ENCODE assay signal across 2 cellular contexts in the genomic region with DNA sequence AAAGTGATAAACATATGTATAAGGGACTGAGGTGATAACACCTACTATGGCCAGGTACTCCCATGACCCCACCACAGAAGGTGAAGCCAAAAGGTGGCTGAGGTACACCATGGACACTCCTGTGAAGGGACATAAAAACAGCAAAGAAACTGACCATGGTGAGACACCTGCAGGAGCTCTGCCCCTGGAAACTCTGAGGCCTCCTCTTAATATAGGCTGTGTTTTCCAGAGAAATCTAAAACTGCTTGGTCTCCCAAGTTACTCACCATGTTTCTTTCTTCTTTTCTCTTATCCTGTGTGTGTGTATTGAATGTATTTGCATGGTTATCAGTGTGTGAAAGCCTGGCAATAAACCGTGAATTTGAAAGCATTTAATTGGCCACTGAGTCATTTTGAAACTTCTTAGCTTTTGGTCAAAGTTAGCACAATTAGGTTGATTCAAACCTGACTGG.
TF ChIP-seq lines count a peak whose summit lies in the region.

No MANE protein-coding gene starts in this region.

TF ChIP-seq in GM12878, 131 proteins besides CTCF, POLR2A, EP300 and RAD21 (continued from another document and continues in another):
- TF ChIP-seq NKRF (conservative IDR thresholded peaks at IDR 0.05) (no peak; the same call in 1 of the 2 replicates), JUND (IDR thresholded peaks at IDR 0.05; ENCODE audit: low read depth, low read length) (peak; percentile 94), BHLHE40 (IDR thresholded peaks at IDR 0.05; ENCODE audit: borderline replicate concordance in 1 of 2, low read depth in 2 of 2, low read length in 1 of 2) (peak; percentile 58 to 74; a peak in 3 of 4 replicates), TCF7 (IDR thresholded peaks at IDR 0.05; ENCODE audit: borderline replicate concordance) (no peak), HSF1 (IDR thresholded peaks at IDR 0.05; ENCODE audit: low read depth, low read length) (no peak), ASH2L (IDR thresholded peaks at IDR 0.05; ENCODE audit: borderline replicate concordance, low read depth) (no peak), SUPT20H (IDR thresholded peaks at IDR 0.05; ENCODE audit: borderline replicate concordance, control insufficient read depth, low read depth, low read length) (no peak), NBN (IDR thresholded peaks at IDR 0.05) (peak; percentile 86), RFX5 (IDR thresholded peaks at IDR 0.05; ENCODE audit: low read depth, low read length) (no peak), BCL11A (IDR thresholded peaks at IDR 0.05; ENCODE audit: low read depth, low read length) (peak; percentile 99), SMAD1 (IDR thresholded peaks at IDR 0.05; ENCODE audit: low read depth, partially characterized antibody) (no peak), ZNF622 (IDR thresholded peaks at IDR 0.05) (no peak), LARP7 (IDR thresholded peaks at IDR 0.05) (no peak)
- TF ChIP-seq, protein P1, sequence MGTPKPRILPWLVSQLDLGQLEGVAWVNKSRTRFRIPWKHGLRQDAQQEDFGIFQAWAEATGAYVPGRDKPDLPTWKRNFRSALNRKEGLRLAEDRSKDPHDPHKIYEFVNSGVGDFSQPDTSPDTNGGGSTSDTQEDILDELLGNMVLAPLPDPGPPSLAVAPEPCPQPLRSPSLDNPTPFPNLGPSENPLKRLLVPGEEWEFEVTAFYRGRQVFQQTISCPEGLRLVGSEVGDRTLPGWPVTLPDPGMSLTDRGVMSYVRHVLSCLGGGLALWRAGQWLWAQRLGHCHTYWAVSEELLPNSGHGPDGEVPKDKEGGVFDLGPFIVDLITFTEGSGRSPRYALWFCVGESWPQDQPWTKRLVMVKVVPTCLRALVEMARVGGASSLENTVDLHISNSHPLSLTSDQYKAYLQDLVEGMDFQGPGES (IDR thresholded peaks at IDR 0.05), result no peak
- TF ChIP-seq, protein P2, sequence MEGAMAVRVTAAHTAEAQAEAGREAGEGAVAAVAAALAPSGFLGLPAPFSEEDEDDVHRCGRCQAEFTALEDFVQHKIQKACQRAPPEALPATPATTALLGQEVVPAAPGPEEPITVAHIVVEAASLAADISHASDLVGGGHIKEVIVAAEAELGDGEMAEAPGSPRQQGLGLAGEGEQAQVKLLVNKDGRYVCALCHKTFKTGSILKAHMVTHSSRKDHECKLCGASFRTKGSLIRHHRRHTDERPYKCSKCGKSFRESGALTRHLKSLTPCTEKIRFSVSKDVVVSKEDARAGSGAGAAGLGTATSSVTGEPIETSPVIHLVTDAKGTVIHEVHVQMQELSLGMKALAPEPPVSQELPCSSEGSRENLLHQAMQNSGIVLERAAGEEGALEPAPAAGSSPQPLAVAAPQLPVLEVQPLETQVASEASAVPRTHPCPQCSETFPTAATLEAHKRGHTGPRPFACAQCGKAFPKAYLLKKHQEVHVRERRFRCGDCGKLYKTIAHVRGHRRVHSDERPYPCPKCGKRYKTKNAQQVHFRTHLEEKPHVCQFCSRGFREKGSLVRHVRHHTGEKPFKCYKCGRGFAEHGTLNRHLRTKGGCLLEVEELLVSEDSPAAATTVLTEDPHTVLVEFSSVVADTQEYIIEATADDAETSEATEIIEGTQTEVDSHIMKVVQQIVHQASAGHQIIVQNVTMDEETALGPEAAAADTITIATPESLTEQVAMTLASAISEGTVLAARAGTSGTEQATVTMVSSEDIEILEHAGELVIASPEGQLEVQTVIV (IDR thresholded peaks at IDR 0.05; ENCODE audit: borderline replicate concordance, partially characterized antibody), result no peak
- TF ChIP-seq, protein P3, sequence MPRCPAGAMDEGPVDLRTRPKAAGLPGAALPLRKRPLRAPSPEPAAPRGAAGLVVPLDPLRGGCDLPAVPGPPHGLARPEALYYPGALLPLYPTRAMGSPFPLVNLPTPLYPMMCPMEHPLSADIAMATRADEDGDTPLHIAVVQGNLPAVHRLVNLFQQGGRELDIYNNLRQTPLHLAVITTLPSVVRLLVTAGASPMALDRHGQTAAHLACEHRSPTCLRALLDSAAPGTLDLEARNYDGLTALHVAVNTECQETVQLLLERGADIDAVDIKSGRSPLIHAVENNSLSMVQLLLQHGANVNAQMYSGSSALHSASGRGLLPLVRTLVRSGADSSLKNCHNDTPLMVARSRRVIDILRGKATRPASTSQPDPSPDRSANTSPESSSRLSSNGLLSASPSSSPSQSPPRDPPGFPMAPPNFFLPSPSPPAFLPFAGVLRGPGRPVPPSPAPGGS (IDR thresholded peaks at IDR 0.05; ENCODE audit: borderline replicate concordance, insufficient read depth, low read depth, low read length, poor library complexity, severe bottlenecking), result no peak

TF ChIP-seq in HepG2, 621 proteins besides CTCF, POLR2A, EP300 and RAD21 (continued from another document):
- TF ChIP-seq, protein P4, sequence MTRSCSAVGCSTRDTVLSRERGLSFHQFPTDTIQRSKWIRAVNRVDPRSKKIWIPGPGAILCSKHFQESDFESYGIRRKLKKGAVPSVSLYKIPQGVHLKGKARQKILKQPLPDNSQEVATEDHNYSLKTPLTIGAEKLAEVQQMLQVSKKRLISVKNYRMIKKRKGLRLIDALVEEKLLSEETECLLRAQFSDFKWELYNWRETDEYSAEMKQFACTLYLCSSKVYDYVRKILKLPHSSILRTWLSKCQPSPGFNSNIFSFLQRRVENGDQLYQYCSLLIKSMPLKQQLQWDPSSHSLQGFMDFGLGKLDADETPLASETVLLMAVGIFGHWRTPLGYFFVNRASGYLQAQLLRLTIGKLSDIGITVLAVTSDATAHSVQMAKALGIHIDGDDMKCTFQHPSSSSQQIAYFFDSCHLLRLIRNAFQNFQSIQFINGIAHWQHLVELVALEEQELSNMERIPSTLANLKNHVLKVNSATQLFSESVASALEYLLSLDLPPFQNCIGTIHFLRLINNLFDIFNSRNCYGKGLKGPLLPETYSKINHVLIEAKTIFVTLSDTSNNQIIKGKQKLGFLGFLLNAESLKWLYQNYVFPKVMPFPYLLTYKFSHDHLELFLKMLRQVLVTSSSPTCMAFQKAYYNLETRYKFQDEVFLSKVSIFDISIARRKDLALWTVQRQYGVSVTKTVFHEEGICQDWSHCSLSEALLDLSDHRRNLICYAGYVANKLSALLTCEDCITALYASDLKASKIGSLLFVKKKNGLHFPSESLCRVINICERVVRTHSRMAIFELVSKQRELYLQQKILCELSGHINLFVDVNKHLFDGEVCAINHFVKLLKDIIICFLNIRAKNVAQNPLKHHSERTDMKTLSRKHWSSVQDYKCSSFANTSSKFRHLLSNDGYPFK (CRISPR knock-in tag; IDR thresholded peaks at IDR 0.05; ENCODE audit: borderline replicate concordance), result no peak
- TF ChIP-seq, protein P5, sequence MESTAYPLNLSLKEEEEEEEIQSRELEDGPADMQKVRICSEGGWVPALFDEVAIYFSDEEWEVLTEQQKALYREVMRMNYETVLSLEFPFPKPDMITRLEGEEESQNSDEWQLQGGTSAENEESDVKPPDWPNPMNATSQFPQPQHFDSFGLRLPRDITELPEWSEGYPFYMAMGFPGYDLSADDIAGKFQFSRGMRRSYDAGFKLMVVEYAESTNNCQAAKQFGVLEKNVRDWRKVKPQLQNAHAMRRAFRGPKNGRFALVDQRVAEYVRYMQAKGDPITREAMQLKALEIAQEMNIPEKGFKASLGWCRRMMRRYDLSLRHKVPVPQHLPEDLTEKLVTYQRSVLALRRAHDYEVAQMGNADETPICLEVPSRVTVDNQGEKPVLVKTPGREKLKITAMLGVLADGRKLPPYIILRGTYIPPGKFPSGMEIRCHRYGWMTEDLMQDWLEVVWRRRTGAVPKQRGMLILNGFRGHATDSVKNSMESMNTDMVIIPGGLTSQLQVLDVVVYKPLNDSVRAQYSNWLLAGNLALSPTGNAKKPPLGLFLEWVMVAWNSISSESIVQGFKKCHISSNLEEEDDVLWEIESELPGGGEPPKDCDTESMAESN (CRISPR knock-in tag; conservative IDR thresholded peaks at IDR 0.05), result no peak
- TF ChIP-seq YEATS4 (CRISPR knock-in tag; IDR thresholded peaks at IDR 0.05; ENCODE audit: borderline replicate concordance) (no peak), ZNF12 (CRISPR knock-in tag; IDR thresholded peaks at IDR 0.05) (no peak), MEIS2 (CRISPR knock-in tag; IDR thresholded peaks at IDR 0.05) (no peak), RBFOX2 (IDR thresholded peaks at IDR 0.05; ENCODE audit: low read depth, low read length) (no peak), ZNF225 (CRISPR knock-in tag; IDR thresholded peaks at IDR 0.05) (no peak), ZMYM2 (CRISPR knock-in tag; IDR thresholded peaks at IDR 0.05) (no peak), ZNF224 (CRISPR knock-in tag; IDR thresholded peaks at IDR 0.05) (no peak), TFE3 (CRISPR knock-in tag; IDR thresholded peaks at IDR 0.05) (no peak), ATF5 (CRISPR knock-in tag; IDR thresholded peaks at IDR 0.05; ENCODE audit: low read depth) (no peak), TGIF2 (CRISPR knock-in tag; IDR thresholded peaks at IDR 0.05) (no peak), HMGXB4 (CRISPR knock-in tag; IDR thresholded peaks at IDR 0.05; ENCODE audit: borderline replicate concordance in 1 of 2, low read depth in 1 of 2) (no peak)
- TF ChIP-seq, protein P6, sequence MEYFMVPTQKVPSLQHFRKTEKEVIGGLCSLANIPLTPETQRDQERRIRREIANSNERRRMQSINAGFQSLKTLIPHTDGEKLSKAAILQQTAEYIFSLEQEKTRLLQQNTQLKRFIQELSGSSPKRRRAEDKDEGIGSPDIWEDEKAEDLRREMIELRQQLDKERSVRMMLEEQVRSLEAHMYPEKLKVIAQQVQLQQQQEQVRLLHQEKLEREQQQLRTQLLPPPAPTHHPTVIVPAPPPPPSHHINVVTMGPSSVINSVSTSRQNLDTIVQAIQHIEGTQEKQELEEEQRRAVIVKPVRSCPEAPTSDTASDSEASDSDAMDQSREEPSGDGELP (IDR thresholded peaks at IDR 0.05; ENCODE audit: borderline replicate concordance, low read depth), result no peak
- TF ChIP-seq, protein P7, sequence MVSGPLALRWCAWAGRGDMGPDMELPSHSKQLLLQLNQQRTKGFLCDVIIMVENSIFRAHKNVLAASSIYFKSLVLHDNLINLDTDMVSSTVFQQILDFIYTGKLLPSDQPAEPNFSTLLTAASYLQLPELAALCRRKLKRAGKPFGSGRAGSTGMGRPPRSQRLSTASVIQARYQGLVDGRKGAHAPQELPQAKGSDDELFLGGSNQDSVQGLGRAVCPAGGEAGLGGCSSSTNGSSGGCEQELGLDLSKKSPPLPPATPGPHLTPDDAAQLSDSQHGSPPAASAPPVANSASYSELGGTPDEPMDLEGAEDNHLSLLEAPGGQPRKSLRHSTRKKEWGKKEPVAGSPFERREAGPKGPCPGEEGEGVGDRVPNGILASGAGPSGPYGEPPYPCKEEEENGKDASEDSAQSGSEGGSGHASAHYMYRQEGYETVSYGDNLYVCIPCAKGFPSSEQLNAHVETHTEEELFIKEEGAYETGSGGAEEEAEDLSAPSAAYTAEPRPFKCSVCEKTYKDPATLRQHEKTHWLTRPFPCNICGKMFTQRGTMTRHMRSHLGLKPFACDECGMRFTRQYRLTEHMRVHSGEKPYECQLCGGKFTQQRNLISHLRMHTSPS (CRISPR knock-in tag; IDR thresholded peaks at IDR 0.05; ENCODE audit: low read depth), result no peak
